In the genomic region with DNA sequence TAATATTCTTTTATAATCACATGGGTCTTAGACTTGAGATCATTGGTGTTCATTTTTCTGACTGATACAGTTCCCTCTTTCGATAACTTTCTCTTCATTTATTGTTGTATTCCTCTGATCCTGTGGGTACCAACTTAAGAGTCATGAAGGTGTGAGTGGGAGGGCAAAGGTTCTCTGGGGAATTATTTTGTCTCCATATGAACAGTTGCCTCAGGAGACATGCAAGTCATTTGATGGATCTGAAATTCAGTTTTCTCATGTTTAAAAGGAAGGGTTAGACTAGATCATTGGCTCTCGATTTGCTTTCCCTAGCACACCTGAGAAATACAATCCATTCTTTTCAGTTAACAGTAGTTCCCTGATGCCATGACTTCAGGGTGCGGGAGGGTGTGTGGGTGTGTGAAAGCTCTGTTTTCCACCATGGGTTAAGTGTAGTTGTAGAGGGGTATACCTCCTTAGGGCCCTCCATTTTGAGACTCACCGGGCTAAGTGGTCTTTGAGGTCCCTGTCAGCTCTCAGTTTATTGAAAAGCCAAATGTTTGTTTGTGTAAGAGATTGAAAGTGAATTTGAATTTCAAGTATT, we compare ENCODE assay signal across 2 cellular contexts.
TF ChIP-seq lines count a peak whose summit lies in the region.

No MANE protein-coding gene starts in this region.

TF ChIP-seq in IMR-90, 13 proteins besides CTCF, POLR2A, EP300 and RAD21:
- no peak for TF ChIP-seq MXI1 (IDR thresholded peaks at IDR 0.05; ENCODE audit: borderline replicate concordance, low read depth, low read length)
- TF ChIP-seq, protein P1, sequence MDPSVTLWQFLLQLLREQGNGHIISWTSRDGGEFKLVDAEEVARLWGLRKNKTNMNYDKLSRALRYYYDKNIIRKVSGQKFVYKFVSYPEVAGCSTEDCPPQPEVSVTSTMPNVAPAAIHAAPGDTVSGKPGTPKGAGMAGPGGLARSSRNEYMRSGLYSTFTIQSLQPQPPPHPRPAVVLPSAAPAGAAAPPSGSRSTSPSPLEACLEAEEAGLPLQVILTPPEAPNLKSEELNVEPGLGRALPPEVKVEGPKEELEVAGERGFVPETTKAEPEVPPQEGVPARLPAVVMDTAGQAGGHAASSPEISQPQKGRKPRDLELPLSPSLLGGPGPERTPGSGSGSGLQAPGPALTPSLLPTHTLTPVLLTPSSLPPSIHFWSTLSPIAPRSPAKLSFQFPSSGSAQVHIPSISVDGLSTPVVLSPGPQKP (IDR thresholded peaks at IDR 0.05; ENCODE audit: borderline replicate concordance, low read depth, low read length): no peak
- TF ChIP-seq RCOR1 (IDR thresholded peaks at IDR 0.05; ENCODE audit: insufficient replicate concordance, low read length): no peak
- no peak for TF ChIP-seq MAZ (IDR thresholded peaks at IDR 0.05; ENCODE audit: borderline replicate concordance, low read depth, low read length)
- no peak for TF ChIP-seq SMC3 (IDR thresholded peaks at IDR 0.05; ENCODE audit: low read depth, low read length)
- TF ChIP-seq NFE2L2 (IDR thresholded peaks at IDR 0.05; ENCODE audit: low read depth, low read length): no peak
- TF ChIP-seq MAFK (IDR thresholded peaks at IDR 0.05; ENCODE audit: low read depth, low read length): no peak
- TF ChIP-seq, protein P2, sequence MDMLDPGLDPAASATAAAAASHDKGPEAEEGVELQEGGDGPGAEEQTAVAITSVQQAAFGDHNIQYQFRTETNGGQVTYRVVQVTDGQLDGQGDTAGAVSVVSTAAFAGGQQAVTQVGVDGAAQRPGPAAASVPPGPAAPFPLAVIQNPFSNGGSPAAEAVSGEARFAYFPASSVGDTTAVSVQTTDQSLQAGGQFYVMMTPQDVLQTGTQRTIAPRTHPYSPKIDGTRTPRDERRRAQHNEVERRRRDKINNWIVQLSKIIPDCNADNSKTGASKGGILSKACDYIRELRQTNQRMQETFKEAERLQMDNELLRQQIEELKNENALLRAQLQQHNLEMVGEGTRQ (IDR thresholded peaks at IDR 0.05; ENCODE audit: low read depth, low read length): no peak
- TF ChIP-seq FOS (IDR thresholded peaks at IDR 0.05; ENCODE audit: low read depth, low read length): no peak
- no peak for TF ChIP-seq CHD1 (IDR thresholded peaks at IDR 0.05; ENCODE audit: low read depth, low read length)
- no peak for TF ChIP-seq CEBPB (IDR thresholded peaks at IDR 0.05; ENCODE audit: low read depth, low read length)
- no peak for TF ChIP-seq BHLHE40 (IDR thresholded peaks at IDR 0.05; ENCODE audit: low read depth, low read length)
- no peak for TF ChIP-seq RFX5 (IDR thresholded peaks at IDR 0.05; ENCODE audit: low read depth, low read length)

TF ChIP-seq in K562, 482 proteins besides CTCF, POLR2A, EP300 and RAD21:
- TF ChIP-seq RFX1 (IDR thresholded peaks at IDR 0.05): peak; percentile 72
- TF ChIP-seq XRCC4 (IDR thresholded peaks at IDR 0.05; ENCODE audit: extremely low read depth, insufficient read depth, insufficient read length): no peak
- TF ChIP-seq HDAC8 (tag; IDR thresholded peaks at IDR 0.05): no peak
- no peak for TF ChIP-seq CBFA2T2 (conservative IDR thresholded peaks at IDR 0.05)
- no peak for TF ChIP-seq NR2C2 (CRISPR knock-in tag; IDR thresholded peaks at IDR 0.05)
- 0 out of 2 replicates have a peak, but pooled peaks have one; percentile 15 for TF ChIP-seq NR2C2 (tag; IDR thresholded peaks at IDR 0.05)
- peak; percentile 95; the same call in 1 of the 2 replicates for TF ChIP-seq MYNN (IDR thresholded peaks at IDR 0.05)
- TF ChIP-seq MYNN (CRISPR knock-in tag; IDR thresholded peaks at IDR 0.05): no peak
- TF ChIP-seq EGR1 (conservative IDR thresholded peaks at IDR 0.05): peak; percentile 17; the same call in 1 of the 2 replicates
